1 cellular context compared by ENCODE assay signal in genomic region chr4:116015062-116015461, GRCh38.
A peak's percentile ranks its signal among the peaks of the same experiment; 100 is the strongest.
TF ChIP-seq lines count a peak whose summit lies in the region.

No MANE protein-coding gene starts in this region.

TF ChIP-seq in GM12878, 131 proteins besides CTCF, POLR2A, EP300 and RAD21 (continued from another document):
- TF ChIP-seq, protein P1, sequence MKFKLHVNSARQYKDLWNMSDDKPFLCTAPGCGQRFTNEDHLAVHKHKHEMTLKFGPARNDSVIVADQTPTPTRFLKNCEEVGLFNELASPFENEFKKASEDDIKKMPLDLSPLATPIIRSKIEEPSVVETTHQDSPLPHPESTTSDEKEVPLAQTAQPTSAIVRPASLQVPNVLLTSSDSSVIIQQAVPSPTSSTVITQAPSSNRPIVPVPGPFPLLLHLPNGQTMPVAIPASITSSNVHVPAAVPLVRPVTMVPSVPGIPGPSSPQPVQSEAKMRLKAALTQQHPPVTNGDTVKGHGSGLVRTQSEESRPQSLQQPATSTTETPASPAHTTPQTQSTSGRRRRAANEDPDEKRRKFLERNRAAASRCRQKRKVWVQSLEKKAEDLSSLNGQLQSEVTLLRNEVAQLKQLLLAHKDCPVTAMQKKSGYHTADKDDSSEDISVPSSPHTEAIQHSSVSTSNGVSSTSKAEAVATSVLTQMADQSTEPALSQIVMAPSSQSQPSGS (IDR thresholded peaks at IDR 0.05; ENCODE audit: low read length), result no peak
- TF ChIP-seq STAT3 (IDR thresholded peaks at IDR 0.05; ENCODE audit: low read depth, low read length) (no peak), CBX5 (IDR thresholded peaks at IDR 0.05; ENCODE audit: low read depth) (peak; percentile 100), BMI1 (IDR thresholded peaks at IDR 0.05; ENCODE audit: borderline replicate concordance) (no peak), BRCA1 (IDR thresholded peaks at IDR 0.05; ENCODE audit: low read depth, low read length) (no peak), BCLAF1 (IDR thresholded peaks at IDR 0.05) (no peak), EZH2 (IDR thresholded peaks at IDR 0.05; ENCODE audit: borderline replicate concordance, control insufficient read depth, low read depth, low read length) (no peak), EED (IDR thresholded peaks at IDR 0.05; ENCODE audit: low read depth) (no peak), IRF3 (IDR thresholded peaks at IDR 0.05) (no peak), RAD51 (IDR thresholded peaks at IDR 0.05) (no peak), RBBP5 (conservative IDR thresholded peaks at IDR 0.05) (no peak), HDAC2 (IDR thresholded peaks at IDR 0.05) (no peak), NRF1 (conservative IDR thresholded peaks at IDR 0.05; ENCODE audit: low read depth, low read length) (no peak), FOS (IDR thresholded peaks at IDR 0.05; ENCODE audit: borderline replicate concordance, extremely low read depth, insufficient read length) (no peak), REST (IDR thresholded peaks at IDR 0.05; ENCODE audit: low read depth, low read length) (no peak), IKZF2 (IDR thresholded peaks at IDR 0.05) (no peak), ASH2L (IDR thresholded peaks at IDR 0.05; ENCODE audit: borderline replicate concordance, low read depth) (no peak), RFX5 (IDR thresholded peaks at IDR 0.05; ENCODE audit: low read depth, low read length) (no peak), SRF (IDR thresholded peaks at IDR 0.05; ENCODE audit: low read depth in 2 of 2, low read length in 2 of 2) (no peak), LARP7 (IDR thresholded peaks at IDR 0.05) (no peak), JUNB (IDR thresholded peaks at IDR 0.05) (no peak), SMC3 (IDR thresholded peaks at IDR 0.05; ENCODE audit: borderline replicate concordance, low read length) (no peak), JUND (IDR thresholded peaks at IDR 0.05; ENCODE audit: low read depth, low read length) (no peak), ZNF217 (IDR thresholded peaks at IDR 0.05) (peak; percentile 25; the same call in 1 of the 2 replicates), YBX1 (IDR thresholded peaks at IDR 0.05) (no peak), ZBTB4 (CRISPR knock-in tag; IDR thresholded peaks at IDR 0.05) (no peak), ZBED1 (IDR thresholded peaks at IDR 0.05; ENCODE audit: borderline replicate concordance) (no peak), TARDBP (IDR thresholded peaks at IDR 0.05; ENCODE audit: borderline replicate concordance) (no peak), CBX3 (IDR thresholded peaks at IDR 0.05; ENCODE audit: borderline replicate concordance, low read depth) (0 out of 2 replicates have a peak, but pooled peaks have one; percentile 100)
- TF ChIP-seq, protein P2, sequence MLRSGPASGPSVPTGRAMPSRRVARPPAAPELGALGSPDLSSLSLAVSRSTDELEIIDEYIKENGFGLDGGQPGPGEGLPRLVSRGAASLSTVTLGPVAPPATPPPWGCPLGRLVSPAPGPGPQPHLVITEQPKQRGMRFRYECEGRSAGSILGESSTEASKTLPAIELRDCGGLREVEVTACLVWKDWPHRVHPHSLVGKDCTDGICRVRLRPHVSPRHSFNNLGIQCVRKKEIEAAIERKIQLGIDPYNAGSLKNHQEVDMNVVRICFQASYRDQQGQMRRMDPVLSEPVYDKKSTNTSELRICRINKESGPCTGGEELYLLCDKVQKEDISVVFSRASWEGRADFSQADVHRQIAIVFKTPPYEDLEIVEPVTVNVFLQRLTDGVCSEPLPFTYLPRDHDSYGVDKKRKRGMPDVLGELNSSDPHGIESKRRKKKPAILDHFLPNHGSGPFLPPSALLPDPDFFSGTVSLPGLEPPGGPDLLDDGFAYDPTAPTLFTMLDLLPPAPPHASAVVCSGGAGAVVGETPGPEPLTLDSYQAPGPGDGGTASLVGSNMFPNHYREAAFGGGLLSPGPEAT (IDR thresholded peaks at IDR 0.05; ENCODE audit: low read depth), result peak; percentile 41; the same call in 1 of the 2 replicates
- TF ChIP-seq, protein P3, sequence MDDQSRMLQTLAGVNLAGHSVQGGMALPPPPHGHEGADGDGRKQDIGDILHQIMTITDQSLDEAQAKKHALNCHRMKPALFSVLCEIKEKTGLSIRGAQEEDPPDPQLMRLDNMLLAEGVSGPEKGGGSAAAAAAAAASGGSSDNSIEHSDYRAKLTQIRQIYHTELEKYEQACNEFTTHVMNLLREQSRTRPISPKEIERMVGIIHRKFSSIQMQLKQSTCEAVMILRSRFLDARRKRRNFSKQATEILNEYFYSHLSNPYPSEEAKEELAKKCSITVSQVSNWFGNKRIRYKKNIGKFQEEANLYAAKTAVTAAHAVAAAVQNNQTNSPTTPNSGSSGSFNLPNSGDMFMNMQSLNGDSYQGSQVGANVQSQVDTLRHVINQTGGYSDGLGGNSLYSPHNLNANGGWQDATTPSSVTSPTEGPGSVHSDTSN (IDR thresholded peaks at IDR 0.05; ENCODE audit: insufficient replicate concordance, low read depth, low read length), result no peak
- TF ChIP-seq, protein P4, sequence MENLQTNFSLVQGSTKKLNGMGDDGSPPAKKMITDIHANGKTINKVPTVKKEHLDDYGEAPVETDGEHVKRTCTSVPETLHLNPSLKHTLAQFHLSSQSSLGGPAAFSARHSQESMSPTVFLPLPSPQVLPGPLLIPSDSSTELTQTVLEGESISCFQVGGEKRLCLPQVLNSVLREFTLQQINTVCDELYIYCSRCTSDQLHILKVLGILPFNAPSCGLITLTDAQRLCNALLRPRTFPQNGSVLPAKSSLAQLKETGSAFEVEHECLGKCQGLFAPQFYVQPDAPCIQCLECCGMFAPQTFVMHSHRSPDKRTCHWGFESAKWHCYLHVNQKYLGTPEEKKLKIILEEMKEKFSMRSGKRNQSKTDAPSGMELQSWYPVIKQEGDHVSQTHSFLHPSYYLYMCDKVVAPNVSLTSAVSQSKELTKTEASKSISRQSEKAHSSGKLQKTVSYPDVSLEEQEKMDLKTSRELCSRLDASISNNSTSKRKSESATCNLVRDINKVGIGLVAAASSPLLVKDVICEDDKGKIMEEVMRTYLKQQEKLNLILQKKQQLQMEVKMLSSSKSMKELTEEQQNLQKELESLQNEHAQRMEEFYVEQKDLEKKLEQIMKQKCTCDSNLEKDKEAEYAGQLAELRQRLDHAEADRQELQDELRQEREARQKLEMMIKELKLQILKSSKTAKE (IDR thresholded peaks at IDR 0.05; ENCODE audit: low read depth, poor library complexity, severe bottlenecking), result peak; percentile 81
- TF ChIP-seq, protein P5, sequence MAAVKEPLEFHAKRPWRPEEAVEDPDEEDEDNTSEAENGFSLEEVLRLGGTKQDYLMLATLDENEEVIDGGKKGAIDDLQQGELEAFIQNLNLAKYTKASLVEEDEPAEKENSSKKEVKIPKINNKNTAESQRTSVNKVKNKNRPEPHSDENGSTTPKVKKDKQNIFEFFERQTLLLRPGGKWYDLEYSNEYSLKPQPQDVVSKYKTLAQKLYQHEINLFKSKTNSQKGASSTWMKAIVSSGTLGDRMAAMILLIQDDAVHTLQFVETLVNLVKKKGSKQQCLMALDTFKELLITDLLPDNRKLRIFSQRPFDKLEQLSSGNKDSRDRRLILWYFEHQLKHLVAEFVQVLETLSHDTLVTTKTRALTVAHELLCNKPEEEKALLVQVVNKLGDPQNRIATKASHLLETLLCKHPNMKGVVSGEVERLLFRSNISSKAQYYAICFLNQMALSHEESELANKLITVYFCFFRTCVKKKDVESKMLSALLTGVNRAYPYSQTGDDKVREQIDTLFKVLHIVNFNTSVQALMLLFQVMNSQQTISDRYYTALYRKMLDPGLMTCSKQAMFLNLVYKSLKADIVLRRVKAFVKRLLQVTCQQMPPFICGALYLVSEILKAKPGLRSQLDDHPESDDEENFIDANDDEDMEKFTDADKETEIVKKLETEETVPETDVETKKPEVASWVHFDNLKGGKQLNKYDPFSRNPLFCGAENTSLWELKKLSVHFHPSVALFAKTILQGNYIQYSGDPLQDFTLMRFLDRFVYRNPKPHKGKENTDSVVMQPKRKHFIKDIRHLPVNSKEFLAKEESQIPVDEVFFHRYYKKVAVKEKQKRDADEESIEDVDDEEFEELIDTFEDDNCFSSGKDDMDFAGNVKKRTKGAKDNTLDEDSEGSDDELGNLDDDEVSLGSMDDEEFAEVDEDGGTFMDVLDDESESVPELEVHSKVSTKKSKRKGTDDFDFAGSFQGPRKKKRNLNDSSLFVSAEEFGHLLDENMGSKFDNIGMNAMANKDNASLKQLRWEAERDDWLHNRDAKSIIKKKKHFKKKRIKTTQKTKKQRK (IDR thresholded peaks at IDR 0.05; ENCODE audit: low read depth, low read length), result peak; percentile 77
